ENCODE assay signal across 1 cellular context in the genomic region with DNA sequence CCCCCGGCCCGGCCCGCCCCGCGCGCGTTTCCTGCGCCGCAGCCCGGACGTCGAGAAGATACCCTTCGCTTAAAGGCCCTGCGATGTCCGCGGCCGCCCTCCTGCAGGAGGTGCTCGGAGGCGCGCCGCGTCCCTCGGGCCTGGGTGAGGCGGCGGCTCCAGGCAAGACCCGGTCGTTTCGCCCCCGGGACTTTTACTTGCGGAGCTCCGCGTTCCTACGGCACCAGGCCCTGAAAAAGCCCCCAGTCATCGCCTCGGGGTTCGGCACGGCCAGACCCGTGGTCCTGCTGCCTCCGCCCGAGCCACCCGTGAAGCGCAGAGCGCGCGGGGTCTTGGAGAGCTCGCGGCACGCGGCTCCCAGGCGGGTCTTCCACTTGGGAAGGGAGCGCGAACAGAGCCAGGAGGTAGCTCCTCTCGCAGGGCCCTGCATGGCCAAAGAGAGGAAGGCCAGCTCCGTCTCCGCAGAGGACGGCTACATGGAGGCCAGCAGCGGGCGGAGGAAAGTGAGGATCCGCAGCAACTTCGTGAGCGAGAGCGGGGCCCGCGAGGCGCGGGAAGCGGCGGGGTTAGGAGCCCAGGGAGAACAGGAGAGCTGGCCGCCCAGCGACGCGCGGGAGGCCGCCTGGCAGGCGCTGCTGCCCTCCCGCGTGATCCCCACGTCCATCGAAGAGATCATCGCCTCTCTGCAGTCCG.
TF ChIP-seq lines count a peak whose summit lies in the region.

No MANE protein-coding gene starts in this region.

TF ChIP-seq in WTC11, 78 proteins besides CTCF, POLR2A, EP300 and RAD21 (continued from another document and continues in another):
- TF ChIP-seq CREM (CRISPR knock-in tag; IDR thresholded peaks at IDR 0.05), result no peak
- no peak for TF ChIP-seq JAZF1 (CRISPR knock-in tag; IDR thresholded peaks at IDR 0.05)
- TF ChIP-seq, protein P1, sequence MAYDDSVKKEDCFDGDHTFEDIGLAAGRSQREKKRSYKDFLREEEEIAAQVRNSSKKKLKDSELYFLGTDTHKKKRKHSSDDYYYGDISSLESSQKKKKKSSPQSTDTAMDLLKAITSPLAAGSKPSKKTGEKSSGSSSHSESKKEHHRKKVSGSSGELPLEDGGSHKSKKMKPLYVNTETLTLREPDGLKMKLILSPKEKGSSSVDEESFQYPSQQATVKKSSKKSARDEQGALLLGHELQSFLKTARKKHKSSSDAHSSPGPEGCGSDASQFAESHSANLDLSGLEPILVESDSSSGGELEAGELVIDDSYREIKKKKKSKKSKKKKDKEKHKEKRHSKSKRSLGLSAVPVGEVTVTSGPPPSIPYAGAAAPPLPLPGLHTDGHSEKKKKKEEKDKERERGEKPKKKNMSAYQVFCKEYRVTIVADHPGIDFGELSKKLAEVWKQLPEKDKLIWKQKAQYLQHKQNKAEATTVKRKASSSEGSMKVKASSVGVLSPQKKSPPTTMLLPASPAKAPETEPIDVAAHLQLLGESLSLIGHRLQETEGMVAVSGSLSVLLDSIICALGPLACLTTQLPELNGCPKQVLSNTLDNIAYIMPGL (CRISPR knock-in tag; IDR thresholded peaks at IDR 0.05), result 0 out of 2 replicates have a peak, but pooled peaks have one; percentile 62
- TF ChIP-seq ZNF232 (CRISPR knock-in tag; IDR thresholded peaks at IDR 0.05), result 0 out of 2 replicates have a peak, but pooled peaks have one; percentile 19
- TF ChIP-seq ESRRA (CRISPR knock-in tag; IDR thresholded peaks at IDR 0.05; ENCODE audit: borderline replicate concordance), result no peak
- no peak for TF ChIP-seq NR3C1 (CRISPR knock-in tag; conservative IDR thresholded peaks at IDR 0.05; ENCODE audit: low read depth)
- TF ChIP-seq SP1 (CRISPR knock-in tag; conservative IDR thresholded peaks at IDR 0.05), result no peak
- no peak for TF ChIP-seq NFYB (CRISPR knock-in tag; conservative IDR thresholded peaks at IDR 0.05; ENCODE audit: low read depth)
- TF ChIP-seq, protein P2, sequence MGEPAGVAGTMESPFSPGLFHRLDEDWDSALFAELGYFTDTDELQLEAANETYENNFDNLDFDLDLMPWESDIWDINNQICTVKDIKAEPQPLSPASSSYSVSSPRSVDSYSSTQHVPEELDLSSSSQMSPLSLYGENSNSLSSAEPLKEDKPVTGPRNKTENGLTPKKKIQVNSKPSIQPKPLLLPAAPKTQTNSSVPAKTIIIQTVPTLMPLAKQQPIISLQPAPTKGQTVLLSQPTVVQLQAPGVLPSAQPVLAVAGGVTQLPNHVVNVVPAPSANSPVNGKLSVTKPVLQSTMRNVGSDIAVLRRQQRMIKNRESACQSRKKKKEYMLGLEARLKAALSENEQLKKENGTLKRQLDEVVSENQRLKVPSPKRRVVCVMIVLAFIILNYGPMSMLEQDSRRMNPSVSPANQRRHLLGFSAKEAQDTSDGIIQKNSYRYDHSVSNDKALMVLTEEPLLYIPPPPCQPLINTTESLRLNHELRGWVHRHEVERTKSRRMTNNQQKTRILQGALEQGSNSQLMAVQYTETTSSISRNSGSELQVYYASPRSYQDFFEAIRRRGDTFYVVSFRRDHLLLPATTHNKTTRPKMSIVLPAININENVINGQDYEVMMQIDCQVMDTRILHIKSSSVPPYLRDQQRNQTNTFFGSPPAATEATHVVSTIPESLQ (CRISPR knock-in tag; IDR thresholded peaks at IDR 0.05), result no peak
- TF ChIP-seq ETV6 (CRISPR knock-in tag; IDR thresholded peaks at IDR 0.05), result peak; percentile 70
- TF ChIP-seq, protein P3, sequence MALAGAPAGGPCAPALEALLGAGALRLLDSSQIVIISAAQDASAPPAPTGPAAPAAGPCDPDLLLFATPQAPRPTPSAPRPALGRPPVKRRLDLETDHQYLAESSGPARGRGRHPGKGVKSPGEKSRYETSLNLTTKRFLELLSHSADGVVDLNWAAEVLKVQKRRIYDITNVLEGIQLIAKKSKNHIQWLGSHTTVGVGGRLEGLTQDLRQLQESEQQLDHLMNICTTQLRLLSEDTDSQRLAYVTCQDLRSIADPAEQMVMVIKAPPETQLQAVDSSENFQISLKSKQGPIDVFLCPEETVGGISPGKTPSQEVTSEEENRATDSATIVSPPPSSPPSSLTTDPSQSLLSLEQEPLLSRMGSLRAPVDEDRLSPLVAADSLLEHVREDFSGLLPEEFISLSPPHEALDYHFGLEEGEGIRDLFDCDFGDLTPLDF (CRISPR knock-in tag; IDR thresholded peaks at IDR 0.05), result no peak
- no peak for TF ChIP-seq ZNF317 (CRISPR knock-in tag; IDR thresholded peaks at IDR 0.05; ENCODE audit: borderline replicate concordance, low read depth)
- no peak for TF ChIP-seq ZNF219 (CRISPR knock-in tag; IDR thresholded peaks at IDR 0.05; ENCODE audit: borderline replicate concordance)
- no peak for TF ChIP-seq FOXJ3 (CRISPR knock-in tag; IDR thresholded peaks at IDR 0.05; ENCODE audit: borderline replicate concordance)
- TF ChIP-seq, protein P4, sequence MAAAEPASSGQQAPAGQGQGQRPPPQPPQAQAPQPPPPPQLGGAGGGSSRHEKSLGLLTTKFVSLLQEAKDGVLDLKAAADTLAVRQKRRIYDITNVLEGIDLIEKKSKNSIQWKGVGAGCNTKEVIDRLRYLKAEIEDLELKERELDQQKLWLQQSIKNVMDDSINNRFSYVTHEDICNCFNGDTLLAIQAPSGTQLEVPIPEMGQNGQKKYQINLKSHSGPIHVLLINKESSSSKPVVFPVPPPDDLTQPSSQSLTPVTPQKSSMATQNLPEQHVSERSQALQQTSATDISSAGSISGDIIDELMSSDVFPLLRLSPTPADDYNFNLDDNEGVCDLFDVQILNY (CRISPR knock-in tag; IDR thresholded peaks at IDR 0.05), result no peak
- TF ChIP-seq ZNF671 (CRISPR knock-in tag; IDR thresholded peaks at IDR 0.05), result no peak
- TF ChIP-seq, protein P5, sequence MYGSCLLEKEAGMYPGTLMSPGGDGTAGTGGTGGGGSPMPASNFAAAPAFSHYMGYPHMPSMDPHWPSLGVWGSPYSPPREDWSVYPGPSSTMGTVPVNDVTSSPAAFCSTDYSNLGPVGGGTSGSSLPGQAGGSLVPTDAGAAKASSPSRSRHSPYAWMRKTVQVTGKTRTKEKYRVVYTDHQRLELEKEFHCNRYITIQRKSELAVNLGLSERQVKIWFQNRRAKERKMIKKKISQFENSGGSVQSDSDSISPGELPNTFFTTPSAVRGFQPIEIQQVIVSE (CRISPR knock-in tag; IDR thresholded peaks at IDR 0.05; ENCODE audit: borderline replicate concordance), result no peak
- TF ChIP-seq, protein P6, sequence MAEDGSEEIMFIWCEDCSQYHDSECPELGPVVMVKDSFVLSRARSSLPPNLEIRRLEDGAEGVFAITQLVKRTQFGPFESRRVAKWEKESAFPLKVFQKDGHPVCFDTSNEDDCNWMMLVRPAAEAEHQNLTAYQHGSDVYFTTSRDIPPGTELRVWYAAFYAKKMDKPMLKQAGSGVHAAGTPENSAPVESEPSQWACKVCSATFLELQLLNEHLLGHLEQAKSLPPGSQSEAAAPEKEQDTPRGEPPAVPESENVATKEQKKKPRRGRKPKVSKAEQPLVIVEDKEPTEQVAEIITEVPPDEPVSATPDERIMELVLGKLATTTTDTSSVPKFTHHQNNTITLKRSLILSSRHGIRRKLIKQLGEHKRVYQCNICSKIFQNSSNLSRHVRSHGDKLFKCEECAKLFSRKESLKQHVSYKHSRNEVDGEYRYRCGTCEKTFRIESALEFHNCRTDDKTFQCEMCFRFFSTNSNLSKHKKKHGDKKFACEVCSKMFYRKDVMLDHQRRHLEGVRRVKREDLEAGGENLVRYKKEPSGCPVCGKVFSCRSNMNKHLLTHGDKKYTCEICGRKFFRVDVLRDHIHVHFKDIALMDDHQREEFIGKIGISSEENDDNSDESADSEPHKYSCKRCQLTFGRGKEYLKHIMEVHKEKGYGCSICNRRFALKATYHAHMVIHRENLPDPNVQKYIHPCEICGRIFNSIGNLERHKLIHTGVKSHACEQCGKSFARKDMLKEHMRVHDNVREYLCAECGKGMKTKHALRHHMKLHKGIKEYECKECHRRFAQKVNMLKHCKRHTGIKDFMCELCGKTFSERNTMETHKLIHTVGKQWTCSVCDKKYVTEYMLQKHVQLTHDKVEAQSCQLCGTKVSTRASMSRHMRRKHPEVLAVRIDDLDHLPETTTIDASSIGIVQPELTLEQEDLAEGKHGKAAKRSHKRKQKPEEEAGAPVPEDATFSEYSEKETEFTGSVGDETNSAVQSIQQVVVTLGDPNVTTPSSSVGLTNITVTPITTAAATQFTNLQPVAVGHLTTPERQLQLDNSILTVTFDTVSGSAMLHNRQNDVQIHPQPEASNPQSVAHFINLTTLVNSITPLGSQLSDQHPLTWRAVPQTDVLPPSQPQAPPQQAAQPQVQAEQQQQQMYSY (CRISPR knock-in tag; IDR thresholded peaks at IDR 0.05), result peak; percentile 80
- TF ChIP-seq ZNF263 (CRISPR knock-in tag; IDR thresholded peaks at IDR 0.05; ENCODE audit: low read depth), result no peak
- TF ChIP-seq IRF2 (CRISPR knock-in tag; IDR thresholded peaks at IDR 0.05; ENCODE audit: borderline replicate concordance, low read depth), result no peak
- TF ChIP-seq EMX1 (CRISPR knock-in tag; IDR thresholded peaks at IDR 0.05), result no peak
- TF ChIP-seq CREB1 (CRISPR knock-in tag; IDR thresholded peaks at IDR 0.05), result peak; percentile 55; the same call in 1 of the 2 replicates
- TF ChIP-seq, protein P7, sequence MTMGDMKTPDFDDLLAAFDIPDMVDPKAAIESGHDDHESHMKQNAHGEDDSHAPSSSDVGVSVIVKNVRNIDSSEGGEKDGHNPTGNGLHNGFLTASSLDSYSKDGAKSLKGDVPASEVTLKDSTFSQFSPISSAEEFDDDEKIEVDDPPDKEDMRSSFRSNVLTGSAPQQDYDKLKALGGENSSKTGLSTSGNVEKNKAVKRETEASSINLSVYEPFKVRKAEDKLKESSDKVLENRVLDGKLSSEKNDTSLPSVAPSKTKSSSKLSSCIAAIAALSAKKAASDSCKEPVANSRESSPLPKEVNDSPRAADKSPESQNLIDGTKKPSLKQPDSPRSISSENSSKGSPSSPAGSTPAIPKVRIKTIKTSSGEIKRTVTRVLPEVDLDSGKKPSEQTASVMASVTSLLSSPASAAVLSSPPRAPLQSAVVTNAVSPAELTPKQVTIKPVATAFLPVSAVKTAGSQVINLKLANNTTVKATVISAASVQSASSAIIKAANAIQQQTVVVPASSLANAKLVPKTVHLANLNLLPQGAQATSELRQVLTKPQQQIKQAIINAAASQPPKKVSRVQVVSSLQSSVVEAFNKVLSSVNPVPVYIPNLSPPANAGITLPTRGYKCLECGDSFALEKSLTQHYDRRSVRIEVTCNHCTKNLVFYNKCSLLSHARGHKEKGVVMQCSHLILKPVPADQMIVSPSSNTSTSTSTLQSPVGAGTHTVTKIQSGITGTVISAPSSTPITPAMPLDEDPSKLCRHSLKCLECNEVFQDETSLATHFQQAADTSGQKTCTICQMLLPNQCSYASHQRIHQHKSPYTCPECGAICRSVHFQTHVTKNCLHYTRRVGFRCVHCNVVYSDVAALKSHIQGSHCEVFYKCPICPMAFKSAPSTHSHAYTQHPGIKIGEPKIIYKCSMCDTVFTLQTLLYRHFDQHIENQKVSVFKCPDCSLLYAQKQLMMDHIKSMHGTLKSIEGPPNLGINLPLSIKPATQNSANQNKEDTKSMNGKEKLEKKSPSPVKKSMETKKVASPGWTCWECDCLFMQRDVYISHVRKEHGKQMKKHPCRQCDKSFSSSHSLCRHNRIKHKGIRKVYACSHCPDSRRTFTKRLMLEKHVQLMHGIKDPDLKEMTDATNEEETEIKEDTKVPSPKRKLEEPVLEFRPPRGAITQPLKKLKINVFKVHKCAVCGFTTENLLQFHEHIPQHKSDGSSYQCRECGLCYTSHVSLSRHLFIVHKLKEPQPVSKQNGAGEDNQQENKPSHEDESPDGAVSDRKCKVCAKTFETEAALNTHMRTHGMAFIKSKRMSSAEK (CRISPR knock-in tag; IDR thresholded peaks at IDR 0.05; ENCODE audit: borderline replicate concordance), result no peak
- TF ChIP-seq ZNF416 (CRISPR knock-in tag; IDR thresholded peaks at IDR 0.05), result no peak
- TF ChIP-seq, protein P8, sequence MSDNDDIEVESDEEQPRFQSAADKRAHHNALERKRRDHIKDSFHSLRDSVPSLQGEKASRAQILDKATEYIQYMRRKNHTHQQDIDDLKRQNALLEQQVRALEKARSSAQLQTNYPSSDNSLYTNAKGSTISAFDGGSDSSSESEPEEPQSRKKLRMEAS (CRISPR knock-in tag; IDR thresholded peaks at IDR 0.05), result peak; percentile 77
- TF ChIP-seq, protein P9, sequence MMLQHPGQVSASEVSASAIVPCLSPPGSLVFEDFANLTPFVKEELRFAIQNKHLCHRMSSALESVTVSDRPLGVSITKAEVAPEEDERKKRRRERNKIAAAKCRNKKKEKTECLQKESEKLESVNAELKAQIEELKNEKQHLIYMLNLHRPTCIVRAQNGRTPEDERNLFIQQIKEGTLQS (CRISPR knock-in tag; conservative IDR thresholded peaks at IDR 0.05), result no peak
- TF ChIP-seq, protein P10, sequence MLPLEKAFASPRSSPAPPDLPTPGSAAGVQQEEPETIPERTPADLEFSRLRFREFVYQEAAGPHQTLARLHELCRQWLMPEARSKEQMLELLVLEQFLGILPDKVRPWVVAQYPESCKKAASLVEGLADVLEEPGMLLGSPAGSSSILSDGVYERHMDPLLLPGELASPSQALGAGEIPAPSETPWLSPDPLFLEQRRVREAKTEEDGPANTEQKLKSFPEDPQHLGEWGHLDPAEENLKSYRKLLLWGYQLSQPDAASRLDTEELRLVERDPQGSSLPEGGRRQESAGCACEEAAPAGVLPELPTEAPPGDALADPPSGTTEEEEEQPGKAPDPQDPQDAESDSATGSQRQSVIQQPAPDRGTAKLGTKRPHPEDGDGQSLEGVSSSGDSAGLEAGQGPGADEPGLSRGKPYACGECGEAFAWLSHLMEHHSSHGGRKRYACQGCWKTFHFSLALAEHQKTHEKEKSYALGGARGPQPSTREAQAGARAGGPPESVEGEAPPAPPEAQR (CRISPR knock-in tag; IDR thresholded peaks at IDR 0.05), result no peak
- no peak for TF ChIP-seq NR1H2 (CRISPR knock-in tag; IDR thresholded peaks at IDR 0.05)
- TF ChIP-seq PRRX2 (CRISPR knock-in tag; IDR thresholded peaks at IDR 0.05), result no peak
- TF ChIP-seq, protein P11, sequence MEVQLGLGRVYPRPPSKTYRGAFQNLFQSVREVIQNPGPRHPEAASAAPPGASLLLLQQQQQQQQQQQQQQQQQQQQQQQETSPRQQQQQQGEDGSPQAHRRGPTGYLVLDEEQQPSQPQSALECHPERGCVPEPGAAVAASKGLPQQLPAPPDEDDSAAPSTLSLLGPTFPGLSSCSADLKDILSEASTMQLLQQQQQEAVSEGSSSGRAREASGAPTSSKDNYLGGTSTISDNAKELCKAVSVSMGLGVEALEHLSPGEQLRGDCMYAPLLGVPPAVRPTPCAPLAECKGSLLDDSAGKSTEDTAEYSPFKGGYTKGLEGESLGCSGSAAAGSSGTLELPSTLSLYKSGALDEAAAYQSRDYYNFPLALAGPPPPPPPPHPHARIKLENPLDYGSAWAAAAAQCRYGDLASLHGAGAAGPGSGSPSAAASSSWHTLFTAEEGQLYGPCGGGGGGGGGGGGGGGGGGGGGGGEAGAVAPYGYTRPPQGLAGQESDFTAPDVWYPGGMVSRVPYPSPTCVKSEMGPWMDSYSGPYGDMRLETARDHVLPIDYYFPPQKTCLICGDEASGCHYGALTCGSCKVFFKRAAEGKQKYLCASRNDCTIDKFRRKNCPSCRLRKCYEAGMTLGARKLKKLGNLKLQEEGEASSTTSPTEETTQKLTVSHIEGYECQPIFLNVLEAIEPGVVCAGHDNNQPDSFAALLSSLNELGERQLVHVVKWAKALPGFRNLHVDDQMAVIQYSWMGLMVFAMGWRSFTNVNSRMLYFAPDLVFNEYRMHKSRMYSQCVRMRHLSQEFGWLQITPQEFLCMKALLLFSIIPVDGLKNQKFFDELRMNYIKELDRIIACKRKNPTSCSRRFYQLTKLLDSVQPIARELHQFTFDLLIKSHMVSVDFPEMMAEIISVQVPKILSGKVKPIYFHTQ (CRISPR knock-in tag; IDR thresholded peaks at IDR 0.05), result no peak
